11 cellular contexts compared by ENCODE assay signal in the genomic region with DNA sequence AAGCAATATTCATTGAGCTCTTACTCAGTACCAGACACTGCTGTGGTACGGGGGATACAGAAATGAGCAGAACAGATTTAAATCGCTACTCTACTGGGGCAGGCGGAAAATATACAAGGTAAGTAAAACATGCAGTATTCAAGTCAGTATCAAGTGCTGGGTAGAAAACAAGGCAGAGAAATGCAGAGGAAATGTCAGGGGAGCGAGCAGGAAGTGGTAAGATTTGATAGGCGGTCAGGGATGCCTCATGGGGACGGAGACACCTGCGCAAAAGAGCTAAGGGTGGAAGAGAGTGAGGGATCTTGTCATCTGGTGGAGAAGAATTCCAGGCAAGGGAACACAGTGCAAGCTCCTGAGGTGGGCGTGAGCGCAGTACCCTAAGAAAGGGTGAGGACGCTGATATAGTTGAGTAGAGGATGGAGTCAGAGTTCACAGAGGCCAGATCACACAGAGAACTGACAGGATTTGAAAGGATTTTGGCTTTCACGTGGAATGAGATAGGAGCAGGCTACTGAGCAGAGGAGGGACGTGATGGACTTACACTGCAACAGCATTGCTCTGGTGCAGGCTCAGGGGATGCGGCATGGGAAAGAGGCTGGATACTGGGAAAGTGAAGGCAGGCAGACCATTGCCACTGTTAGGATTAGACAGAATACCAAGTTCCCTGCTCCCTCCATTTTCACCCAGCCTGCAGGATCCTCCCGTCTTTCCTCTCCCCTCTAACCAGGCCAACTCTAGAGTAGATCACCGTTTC. TPM values are rescaled to one million over a fixed set of nuclear protein-coding genes. Genes with fewer than 3 reads are reported as not detected.
DNase-seq lines count a peak whose midpoint lies in the region; ATAC-seq and TF ChIP-seq lines count a peak whose summit lies in the region.
"Had no signal": no experiment of that assay in that cellular context is flagged by ENCODE, and none has a peak within 500 bp of the region (broad histone marks: within the 10 kb centered on the region; RNA-seq: fewer than 3 reads in every experiment).

No MANE protein-coding gene starts in this region.

- peak; percentile 80 for DNase-seq in OCI-LY7 (ENCODE audit: low spot score)
- DNase-seq in activated T-cell treated with anti-CD3 and anti-CD28 coated beads for 48 hours (ENCODE audit: low read depth): peak; percentile 12
- DNase-seq in naive thymus-derived CD4-positive, alpha-beta T cell: peak in 7 of 9 donors; percentile 37 to 67 (median 62)
- no peak for DNase-seq in erythroblast (lab: John Stamatoyannopoulos, UW)
- no peak for DNase-seq in cerebellar cortex (ENCODE audit: low spot score)
- no peak for DNase-seq in NCI-H187 treated with DMSO at 0.1 percent for 48 hours (lab: John Stamatoyannopoulos, UW)
- DNase-seq: cerebellar nuclear complex had no signal

- peak overlapping the region; percentile 87 for H3K27ac ChIP-seq in OCI-LY7 (ENCODE audit: low read depth, low read length, poor library complexity, severe bottlenecking)
- peak overlapping the region; percentile 37 for H3K27ac ChIP-seq in naive thymus-derived CD4-positive, alpha-beta T cell (ENCODE audit: low read depth, low read length)
- H3K27ac ChIP-seq: RWPE1 had no signal

- H3K27me3 Mint-ChIP-seq in naive thymus-derived CD4-positive, alpha-beta T cell: peaks cover 0 to 2% (median 0%) of the 10 kb centered on the region in 5 donors

- peak; percentile 49 for ATAC-seq in GM18907 (IDR thresholded peaks at IDR 0.05; ENCODE audit: unreplicated experiment)
- peak; percentile 86 for ATAC-seq in naive thymus-derived CD4-positive, alpha-beta T cell
- no peak for ATAC-seq in HG03280 (IDR thresholded peaks at IDR 0.05; ENCODE audit: unreplicated experiment)

- peaks cover 2 to 13% (median 8%) of the 10 kb centered on the region in 7 donors for H3K4me1 Mint-ChIP-seq in naive thymus-derived CD4-positive, alpha-beta T cell

- H3K27me3 ChIP-seq in naive thymus-derived CD4-positive, alpha-beta T cell (ENCODE audit: control insufficient read depth in 2 of 2, insufficient read depth in 2 of 2, low read length in 2 of 2): no peaks in the 10 kb centered on the region

- peak overlapping the region; percentile 25 for H3K4me3 ChIP-seq in OCI-LY7 (ENCODE audit: low read depth, low read length, poor library complexity, severe bottlenecking)
- no peak overlapping the region for H3K4me3 ChIP-seq in naive thymus-derived CD4-positive, alpha-beta T cell (ENCODE audit: low read length)

- peak overlapping the region; percentile 64 for H3K4me2 ChIP-seq in OCI-LY7 (ENCODE audit: low read length)

- CTCF ChIA-PET in OCI-LY7 (lab: Charles Lee; ENCODE audit: unreplicated experiment): interaction anchor here (0.6 to 1.3 kb wide), 3 partner anchors 51 to 117 kb away, joined by 3 read pairs; no protein-coding TSS in a partner anchor
- CTCF ChIA-PET in naive thymus-derived CD4-positive, alpha-beta T cell (lab: Charles Lee): interaction anchor here (0.8 to 1.3 kb wide), 4 partner anchors 12 to 122 kb away, joined by 3 to 7 read pairs (median 4); no protein-coding TSS in a partner anchor

- H3K4me3 Mint-ChIP-seq in naive thymus-derived CD4-positive, alpha-beta T cell: no peak overlapping the region
- H3K4me3 Mint-ChIP-seq: CD8-positive, alpha-beta memory T cell had no signal

- no peak for TF ChIP-seq POLR2A in erythroblast (IDR thresholded peaks at IDR 0.05; ENCODE audit: low read length)

- peaks cover 65% of the 10 kb centered on the region for H3K4me1 ChIP-seq in OCI-LY7 (ENCODE audit: insufficient read depth, low read length, poor library complexity, severe bottlenecking)
- H3K4me1 ChIP-seq in naive thymus-derived CD4-positive, alpha-beta T cell (ENCODE audit: control insufficient read depth in 2 of 2, insufficient read depth in 2 of 2, low read length in 2 of 2): peaks cover 19 to 23% of the 10 kb centered on the region in 2 donors

- POLR2A ChIA-PET in OCI-LY7 (lab: Charles Lee): interaction anchor here (0.6 to 7.7 kb wide), 21 partner anchors 9 to 263 kb away, joined by 3 to 70 read pairs (median 5); no protein-coding TSS in a partner anchor
- POLR2A ChIA-PET in naive thymus-derived CD4-positive, alpha-beta T cell (lab: Charles Lee): interaction anchor here (0.6 to 8.6 kb wide), 13 partner anchors 8 to 153 kb away, joined by 3 to 107 read pairs (median 4); a partner anchor contains a TSS

- H3K9me3 Mint-ChIP-seq in naive thymus-derived CD4-positive, alpha-beta T cell: peaks cover 0 to 2% (median 0%) of the 10 kb centered on the region in 11 donors
- H3K9me3 Mint-ChIP-seq: CD8-positive, alpha-beta memory T cell had no signal

- H3K9me3 ChIP-seq in OCI-LY7 (ENCODE audit: low read length): no peaks in the 10 kb centered on the region
- no peaks in the 10 kb centered on the region for H3K9me3 ChIP-seq in naive thymus-derived CD4-positive, alpha-beta T cell (ENCODE audit: control insufficient read depth in 2 of 3, low read length in 3 of 3)

- TF ChIP-seq CTCF in OCI-LY7 (conservative IDR thresholded peaks at IDR 0.05; ENCODE audit: low read length): no peak

- H2AFZ ChIP-seq in OCI-LY7 (ENCODE audit: low read length): peak overlapping the region; percentile 31; the same call in 1 of the 2 replicates

- intact Hi-C loops in OCI-LY7 (cut with micrococcal nuclease; ENCODE audit: unreplicated experiment): loop anchor here (1.0 kb wide), 1 partner anchor 39 kb away; no protein-coding TSS in a partner anchor
- intact Hi-C loops in naive thymus-derived CD4-positive, alpha-beta T cell (cut with micrococcal nuclease): loop anchor here (1.0 to 10.0 kb wide), 7 partner anchors 38 to 876 kb away; no protein-coding TSS in a partner anchor

- no peak overlapping the region for H3K27ac Mint-ChIP-seq in naive thymus-derived CD4-positive, alpha-beta T cell
- H3K27ac Mint-ChIP-seq: CD8-positive, alpha-beta memory T cell had no signal

- no peaks in the 10 kb centered on the region for H3K9me2 ChIP-seq in OCI-LY7 (ENCODE audit: insufficient read depth, low read length)

- BruUV-seq in OCI-LY7 (replicated peaks; lab: Mats Ljungman, UMichigan): TSS peak; percentile 97

- H3K79me2 ChIP-seq in OCI-LY7 (ENCODE audit: insufficient read depth, low read depth, low read length): no peaks in the 10 kb centered on the region

- no peaks in the 10 kb centered on the region for H4K20me1 ChIP-seq in OCI-LY7 (ENCODE audit: insufficient read depth, low read length)

- H3K36me3 ChIP-seq in OCI-LY7 (ENCODE audit: insufficient read depth, low read length): no peaks in the 10 kb centered on the region
- no peaks in the 10 kb centered on the region for H3K36me3 ChIP-seq in naive thymus-derived CD4-positive, alpha-beta T cell (ENCODE audit: control insufficient read depth in 2 of 3, insufficient read depth in 3 of 3, low read length in 3 of 3)

- H3K36me3 Mint-ChIP-seq in naive thymus-derived CD4-positive, alpha-beta T cell: peaks cover 0 to 5% (median 0%) of the 10 kb centered on the region in 5 donors
- H3K36me3 Mint-ChIP-seq: CD8-positive, alpha-beta memory T cell had no signal

RNA-seq across cellular contexts. Expression of a gene that starts 35.8 kb away (rescaled TPM):
- 16.4 and 27.9 TPM in 2 replicates for total RNA-seq in OCI-LY7 (2014; rRNA removed; shearing (Covaris generic))
- 42.7 and 43.3 TPM in 2 replicates for total RNA-seq in OCI-LY7 (2022)
- 10 to 100 TPM; 21.5 to 48.7 (median 32.8) TPM for total RNA-seq in naive thymus-derived CD4-positive, alpha-beta T cell
- 10 to 100 TPM in 1 of 2 donors, 1 to 10 TPM in 1; 7.9 to 13.3 TPM for polyA plus RNA-seq in naive thymus-derived CD4-positive, alpha-beta T cell

Comparison
In these comparisons a context has a peak if more than half of its experiments do, and no peak if none do; other contexts are left out.
1. DNase-seq: peak in OCI-LY7 (single experiment), activated T-cell treated with anti-CD3 and anti-CD28 coated beads for 48 hours (single experiment) and naive thymus-derived CD4-positive, alpha-beta T cell (7 of 9); none in erythroblast (0 of 2), cerebellar cortex (single experiment) and NCI-H187 treated with DMSO at 0.1 percent for 48 hours (single experiment).